In genomic region chr1:21992186-21992585, GRCh38 we compare ENCODE assay signal across 13 cellular contexts. TPM values are rescaled to one million over a fixed set of nuclear protein-coding genes. Genes with fewer than 3 reads are reported as not detected.
"Had no signal": no experiment of that assay in that cellular context is flagged by ENCODE, and none has a peak within 500 bp of the region (broad histone marks: within the 10 kb centered on the region; RNA-seq: fewer than 3 reads in every experiment).

No MANE protein-coding gene starts in this region.

RNA-seq across cellular contexts. Expression of gene CELA3A, which starts 9.3 kb away (rescaled TPM):
- total RNA-seq: activated CD4-positive, alpha-beta memory T cell treated with anti-CD3 and anti-CD28 coated beads, Interleukin-2, amount 10 ng/mL, durations not matched to agents 7 days and 5 days; activated CD4-positive, alpha-beta T cell treated with anti-CD3 and anti-CD28 coated beads for 36 hours; activated CD4-positive, alpha-beta T cell treated with anti-CD3 and anti-CD28 coated beads, Interleukin-2, amount 10 ng/mL, durations not matched to agents 7 days and 5 days; activated CD8-positive, alpha-beta memory T cell treated with anti-CD3 and anti-CD28 coated beads, Interleukin-2, amount 10 ng/mL, durations not matched to agents 7 days and 5 days; activated CD8-positive, alpha-beta T cell treated with anti-CD3 and anti-CD28 coated beads, Interleukin-2, amount 10 ng/mL, durations not matched to agents 7 days and 5 days; activated naive CD8-positive, alpha-beta T cell treated with anti-CD3 and anti-CD28 coated beads, Interleukin-2, amount 10 ng/mL, durations not matched to agents 7 days and 5 days; activated T-helper 2 cell treated with anti-CD3 and anti-CD28 coated beads, Interferon-gamma antibody, Interleukin-2, Interleukin-4, amounts not matched to agents 10 μg/mL and 5 μg/mL and 100 μg/mL, durations not matched to agents 14 hours and 24 hours and 36 hours; ascending aorta; breast epithelium; cardiac muscle cell; T-helper 1 cell treated with Interleukin-12 subunit alpha and Interleukin-12 subunit beta and Interleukin-4 antibody, amounts not matched to agents 30 ng/mL and 1 ng/mL, for 36 hours; T-helper 17 cell; T-helper 2 cell treated with Interferon-gamma antibody and Interleukin-4, amounts not matched to agents 100 ng/mL and 5 ng/mL, for 36 hours had no signal
- polyA plus RNA-seq: cardiac muscle cell had no signal

RNA-seq across cellular contexts. Expression of gene CELA3B, which starts 15.4 kb away (rescaled TPM):
- total RNA-seq: activated CD4-positive, alpha-beta memory T cell treated with anti-CD3 and anti-CD28 coated beads, Interleukin-2, amount 10 ng/mL, durations not matched to agents 7 days and 5 days; activated CD4-positive, alpha-beta T cell treated with anti-CD3 and anti-CD28 coated beads for 36 hours; activated CD4-positive, alpha-beta T cell treated with anti-CD3 and anti-CD28 coated beads, Interleukin-2, amount 10 ng/mL, durations not matched to agents 7 days and 5 days; activated CD8-positive, alpha-beta memory T cell treated with anti-CD3 and anti-CD28 coated beads, Interleukin-2, amount 10 ng/mL, durations not matched to agents 7 days and 5 days; activated CD8-positive, alpha-beta T cell treated with anti-CD3 and anti-CD28 coated beads, Interleukin-2, amount 10 ng/mL, durations not matched to agents 7 days and 5 days; activated naive CD8-positive, alpha-beta T cell treated with anti-CD3 and anti-CD28 coated beads, Interleukin-2, amount 10 ng/mL, durations not matched to agents 7 days and 5 days; activated T-helper 2 cell treated with anti-CD3 and anti-CD28 coated beads, Interferon-gamma antibody, Interleukin-2, Interleukin-4, amounts not matched to agents 10 μg/mL and 5 μg/mL and 100 μg/mL, durations not matched to agents 14 hours and 24 hours and 36 hours; ascending aorta; breast epithelium; cardiac muscle cell; T-helper 1 cell treated with Interleukin-12 subunit alpha and Interleukin-12 subunit beta and Interleukin-4 antibody, amounts not matched to agents 30 ng/mL and 1 ng/mL, for 36 hours; T-helper 17 cell; T-helper 2 cell treated with Interferon-gamma antibody and Interleukin-4, amounts not matched to agents 100 ng/mL and 5 ng/mL, for 36 hours had no signal
- polyA plus RNA-seq: cardiac muscle cell had no signal
